ENCODE assay signal across 9 cellular contexts in the genomic region with DNA sequence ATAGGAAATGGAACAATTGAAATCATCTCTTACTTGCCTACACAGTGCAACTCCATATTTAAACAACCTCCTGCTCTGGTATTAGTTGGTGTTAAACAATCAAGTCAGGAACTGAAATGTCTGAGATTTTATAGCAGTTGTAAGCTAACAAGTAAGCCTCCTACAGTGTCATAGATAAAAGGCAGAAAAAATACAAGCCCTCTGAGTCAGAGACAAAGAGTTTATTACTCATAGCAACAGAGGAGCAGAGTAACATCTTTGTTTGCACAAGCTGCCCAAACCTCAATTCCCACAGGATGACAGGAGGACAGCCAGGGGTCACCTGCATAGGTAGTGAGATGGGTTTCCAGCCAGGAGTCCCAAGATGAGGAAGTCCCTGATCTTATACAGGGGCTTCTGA.
A peak's percentile ranks its signal among the peaks of the same experiment; 100 is the strongest.
DNase-seq lines count a peak whose midpoint lies in the region; ATAC-seq and TF ChIP-seq lines count a peak whose summit lies in the region.
"Had no signal": no experiment of that assay in that cellular context is flagged by ENCODE, and none has a peak within 500 bp of the region (broad histone marks: within the 10 kb centered on the region; RNA-seq: fewer than 3 reads in every experiment).

No MANE protein-coding gene starts in this region.

- TF ChIP-seq CTCF in brain microvascular endothelial cell (IDR thresholded peaks at IDR 0.05; ENCODE audit: low read depth, low read length, missing control alignments) (no peak), mucosa of descending colon (IDR thresholded peaks at IDR 0.05) (no peak), GM13976 (IDR thresholded peaks at IDR 0.05; ENCODE audit: borderline replicate concordance, control extremely low read depth, extremely low read depth, insufficient read depth, missing control alignments) (no peak)

- DNase-seq in AG20443 (ENCODE audit: low spot score) (peak; percentile 76), HS-5 (ENCODE audit: low read depth) (peak; percentile 58), brain microvascular endothelial cell (peak; percentile 85), mucosa of descending colon (no peak), GF-D8 (lab: John Stamatoyannopoulos, UW) (no peak), GM13976 (ENCODE audit: low spot score) (no peak)

- in situ Hi-C loops in brain microvascular endothelial cell (cut with HindIII; ENCODE audit: low pct_ligation_motif_present, low sequenced_read_pairs) (no loop called here), GM13976 (cut with MboI; ENCODE audit: low sequenced_read_pairs, unreplicated experiment) (no loop called here)

- H3K27me3 ChIP-seq in brain microvascular endothelial cell (replicated peaks), result no peaks in the 10 kb centered on the region

- H3K36me3 ChIP-seq in brain microvascular endothelial cell (replicated peaks) (no peaks in the 10 kb centered on the region), mucosa of descending colon (ENCODE audit: low read depth) (no peaks in the 10 kb centered on the region)

- ATAC-seq in mucosa of descending colon (peak; percentile 51), GM21423 (IDR thresholded peaks at IDR 0.05; ENCODE audit: unreplicated experiment) (no peak), HG02763 (IDR thresholded peaks at IDR 0.05; ENCODE audit: unreplicated experiment) (no peak)

- H3K9me3 ChIP-seq in mucosa of descending colon, result no peaks in the 10 kb centered on the region

- H3K4me1 ChIP-seq in mucosa of descending colon (ENCODE audit: low read depth), result no peaks in the 10 kb centered on the region

- intact Hi-C loops in mucosa of descending colon (cut with DNase I, micrococcal nuclease), result no loop called here

- H3K27ac ChIP-seq in brain microvascular endothelial cell, result peak overlapping the region; percentile 80

- no peak overlapping the region for H3K4me3 ChIP-seq in brain microvascular endothelial cell (ENCODE audit: low read depth, low read length)
- no peak overlapping the region for H3K4me3 ChIP-seq in mucosa of descending colon
- H3K4me3 ChIP-seq: skin epidermis had no signal

Comparison
In these comparisons a context has a peak if more than half of its experiments do, and no peak if none do; other contexts are left out.
1. DNase-seq: peak in AG20443 (single experiment), HS-5 (single experiment) and brain microvascular endothelial cell (single experiment); none in mucosa of descending colon (0 of 3), GF-D8 (single experiment) and GM13976 (single experiment).